ENCODE assay signal across 1 cellular context in the genomic region with DNA sequence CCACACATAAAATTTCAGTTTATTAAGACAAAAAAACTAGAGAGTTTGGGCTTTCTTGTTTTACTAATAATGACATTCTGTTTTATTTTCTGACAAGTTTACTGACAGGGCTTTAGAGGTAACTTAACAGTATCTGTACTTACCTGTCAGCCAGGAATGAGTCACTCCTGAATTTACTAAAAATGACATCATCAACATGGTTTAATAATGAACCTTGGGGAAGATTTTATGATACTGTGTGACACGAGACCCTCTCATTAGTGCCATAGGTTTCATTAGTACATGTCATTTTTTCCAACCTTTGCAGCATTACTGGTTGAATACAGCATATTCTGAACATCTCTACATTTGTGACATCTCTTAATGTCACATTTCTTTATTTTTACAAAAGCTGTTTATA.
TF ChIP-seq lines count a peak whose summit lies in the region.

No MANE protein-coding gene starts in this region.

TF ChIP-seq in GM12878, 131 proteins besides CTCF, POLR2A, EP300 and RAD21 (continued from another document and continues in another):
- TF ChIP-seq MXI1 (IDR thresholded peaks at IDR 0.05; ENCODE audit: low read depth, low read length) (no peak), CEBPB (IDR thresholded peaks at IDR 0.05; ENCODE audit: borderline replicate concordance in 1 of 2, low read depth in 2 of 2, low read length in 2 of 2) (peak in 1 of 2 experiments; percentile 68; a peak in 1 of 4 replicates), KAT2A (conservative IDR thresholded peaks at IDR 0.05; ENCODE audit: control insufficient read depth, low read depth, low read length) (no peak), PRDM15 (CRISPR knock-in tag; IDR thresholded peaks at IDR 0.05) (peak; percentile 71; the same call in 1 of the 2 replicates), NRF1 (conservative IDR thresholded peaks at IDR 0.05; ENCODE audit: low read depth, low read length) (no peak), BCLAF1 (IDR thresholded peaks at IDR 0.05) (no peak), ZBTB11 (CRISPR knock-in tag; IDR thresholded peaks at IDR 0.05) (no peak), TCF7 (IDR thresholded peaks at IDR 0.05; ENCODE audit: borderline replicate concordance) (peak; percentile 56; the same call in 1 of the 2 replicates), STAT3 (IDR thresholded peaks at IDR 0.05; ENCODE audit: low read depth, low read length) (peak; percentile 90; the same call in 1 of the 2 replicates), FOXM1 (IDR thresholded peaks at IDR 0.05; ENCODE audit: low read depth, low read length) (peak; percentile 96), RCOR1 (conservative IDR thresholded peaks at IDR 0.05; ENCODE audit: low read depth, low read length) (no peak), ASH2L (IDR thresholded peaks at IDR 0.05; ENCODE audit: borderline replicate concordance, low read depth) (no peak), ATF7 (IDR thresholded peaks at IDR 0.05; ENCODE audit: low read depth) (peak; percentile 100), MYC (IDR thresholded peaks at IDR 0.05; ENCODE audit: insufficient read depth, insufficient read length, insufficient replicate concordance, low read length, severe bottlenecking) (no peak), CREB1 (IDR thresholded peaks at IDR 0.05; ENCODE audit: low read depth) (peak; percentile 83), NFIC (IDR thresholded peaks at IDR 0.05; ENCODE audit: low read depth, low read length) (peak; percentile 97), PAX8 (IDR thresholded peaks at IDR 0.05) (0 out of 2 replicates have a peak, but pooled peaks have one; percentile 34)
- TF ChIP-seq, protein P1, sequence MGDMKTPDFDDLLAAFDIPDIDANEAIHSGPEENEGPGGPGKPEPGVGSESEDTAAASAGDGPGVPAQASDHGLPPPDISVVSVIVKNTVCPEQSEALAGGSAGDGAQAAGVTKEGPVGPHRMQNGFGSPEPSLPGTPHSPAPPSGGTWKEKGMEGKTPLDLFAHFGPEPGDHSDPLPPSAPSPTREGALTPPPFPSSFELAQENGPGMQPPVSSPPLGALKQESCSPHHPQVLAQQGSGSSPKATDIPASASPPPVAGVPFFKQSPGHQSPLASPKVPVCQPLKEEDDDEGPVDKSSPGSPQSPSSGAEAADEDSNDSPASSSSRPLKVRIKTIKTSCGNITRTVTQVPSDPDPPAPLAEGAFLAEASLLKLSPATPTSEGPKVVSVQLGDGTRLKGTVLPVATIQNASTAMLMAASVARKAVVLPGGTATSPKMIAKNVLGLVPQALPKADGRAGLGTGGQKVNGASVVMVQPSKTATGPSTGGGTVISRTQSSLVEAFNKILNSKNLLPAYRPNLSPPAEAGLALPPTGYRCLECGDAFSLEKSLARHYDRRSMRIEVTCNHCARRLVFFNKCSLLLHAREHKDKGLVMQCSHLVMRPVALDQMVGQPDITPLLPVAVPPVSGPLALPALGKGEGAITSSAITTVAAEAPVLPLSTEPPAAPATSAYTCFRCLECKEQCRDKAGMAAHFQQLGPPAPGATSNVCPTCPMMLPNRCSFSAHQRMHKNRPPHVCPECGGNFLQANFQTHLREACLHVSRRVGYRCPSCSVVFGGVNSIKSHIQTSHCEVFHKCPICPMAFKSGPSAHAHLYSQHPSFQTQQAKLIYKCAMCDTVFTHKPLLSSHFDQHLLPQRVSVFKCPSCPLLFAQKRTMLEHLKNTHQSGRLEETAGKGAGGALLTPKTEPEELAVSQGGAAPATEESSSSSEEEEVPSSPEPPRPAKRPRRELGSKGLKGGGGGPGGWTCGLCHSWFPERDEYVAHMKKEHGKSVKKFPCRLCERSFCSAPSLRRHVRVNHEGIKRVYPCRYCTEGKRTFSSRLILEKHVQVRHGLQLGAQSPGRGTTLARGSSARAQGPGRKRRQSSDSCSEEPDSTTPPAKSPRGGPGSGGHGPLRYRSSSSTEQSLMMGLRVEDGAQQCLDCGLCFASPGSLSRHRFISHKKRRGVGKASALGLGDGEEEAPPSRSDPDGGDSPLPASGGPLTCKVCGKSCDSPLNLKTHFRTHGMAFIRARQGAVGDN (IDR thresholded peaks at IDR 0.05) = peak; percentile 51
- TF ChIP-seq, protein P2, sequence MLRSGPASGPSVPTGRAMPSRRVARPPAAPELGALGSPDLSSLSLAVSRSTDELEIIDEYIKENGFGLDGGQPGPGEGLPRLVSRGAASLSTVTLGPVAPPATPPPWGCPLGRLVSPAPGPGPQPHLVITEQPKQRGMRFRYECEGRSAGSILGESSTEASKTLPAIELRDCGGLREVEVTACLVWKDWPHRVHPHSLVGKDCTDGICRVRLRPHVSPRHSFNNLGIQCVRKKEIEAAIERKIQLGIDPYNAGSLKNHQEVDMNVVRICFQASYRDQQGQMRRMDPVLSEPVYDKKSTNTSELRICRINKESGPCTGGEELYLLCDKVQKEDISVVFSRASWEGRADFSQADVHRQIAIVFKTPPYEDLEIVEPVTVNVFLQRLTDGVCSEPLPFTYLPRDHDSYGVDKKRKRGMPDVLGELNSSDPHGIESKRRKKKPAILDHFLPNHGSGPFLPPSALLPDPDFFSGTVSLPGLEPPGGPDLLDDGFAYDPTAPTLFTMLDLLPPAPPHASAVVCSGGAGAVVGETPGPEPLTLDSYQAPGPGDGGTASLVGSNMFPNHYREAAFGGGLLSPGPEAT (IDR thresholded peaks at IDR 0.05; ENCODE audit: low read depth) = peak; percentile 50; the same call in 1 of the 2 replicates
- TF ChIP-seq, protein P3, sequence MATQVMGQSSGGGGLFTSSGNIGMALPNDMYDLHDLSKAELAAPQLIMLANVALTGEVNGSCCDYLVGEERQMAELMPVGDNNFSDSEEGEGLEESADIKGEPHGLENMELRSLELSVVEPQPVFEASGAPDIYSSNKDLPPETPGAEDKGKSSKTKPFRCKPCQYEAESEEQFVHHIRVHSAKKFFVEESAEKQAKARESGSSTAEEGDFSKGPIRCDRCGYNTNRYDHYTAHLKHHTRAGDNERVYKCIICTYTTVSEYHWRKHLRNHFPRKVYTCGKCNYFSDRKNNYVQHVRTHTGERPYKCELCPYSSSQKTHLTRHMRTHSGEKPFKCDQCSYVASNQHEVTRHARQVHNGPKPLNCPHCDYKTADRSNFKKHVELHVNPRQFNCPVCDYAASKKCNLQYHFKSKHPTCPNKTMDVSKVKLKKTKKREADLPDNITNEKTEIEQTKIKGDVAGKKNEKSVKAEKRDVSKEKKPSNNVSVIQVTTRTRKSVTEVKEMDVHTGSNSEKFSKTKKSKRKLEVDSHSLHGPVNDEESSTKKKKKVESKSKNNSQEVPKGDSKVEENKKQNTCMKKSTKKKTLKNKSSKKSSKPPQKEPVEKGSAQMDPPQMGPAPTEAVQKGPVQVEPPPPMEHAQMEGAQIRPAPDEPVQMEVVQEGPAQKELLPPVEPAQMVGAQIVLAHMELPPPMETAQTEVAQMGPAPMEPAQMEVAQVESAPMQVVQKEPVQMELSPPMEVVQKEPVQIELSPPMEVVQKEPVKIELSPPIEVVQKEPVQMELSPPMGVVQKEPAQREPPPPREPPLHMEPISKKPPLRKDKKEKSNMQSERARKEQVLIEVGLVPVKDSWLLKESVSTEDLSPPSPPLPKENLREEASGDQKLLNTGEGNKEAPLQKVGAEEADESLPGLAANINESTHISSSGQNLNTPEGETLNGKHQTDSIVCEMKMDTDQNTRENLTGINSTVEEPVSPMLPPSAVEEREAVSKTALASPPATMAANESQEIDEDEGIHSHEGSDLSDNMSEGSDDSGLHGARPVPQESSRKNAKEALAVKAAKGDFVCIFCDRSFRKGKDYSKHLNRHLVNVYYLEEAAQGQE (IDR thresholded peaks at IDR 0.05; ENCODE audit: low read depth, low read length) = no peak
- TF ChIP-seq, protein P4, sequence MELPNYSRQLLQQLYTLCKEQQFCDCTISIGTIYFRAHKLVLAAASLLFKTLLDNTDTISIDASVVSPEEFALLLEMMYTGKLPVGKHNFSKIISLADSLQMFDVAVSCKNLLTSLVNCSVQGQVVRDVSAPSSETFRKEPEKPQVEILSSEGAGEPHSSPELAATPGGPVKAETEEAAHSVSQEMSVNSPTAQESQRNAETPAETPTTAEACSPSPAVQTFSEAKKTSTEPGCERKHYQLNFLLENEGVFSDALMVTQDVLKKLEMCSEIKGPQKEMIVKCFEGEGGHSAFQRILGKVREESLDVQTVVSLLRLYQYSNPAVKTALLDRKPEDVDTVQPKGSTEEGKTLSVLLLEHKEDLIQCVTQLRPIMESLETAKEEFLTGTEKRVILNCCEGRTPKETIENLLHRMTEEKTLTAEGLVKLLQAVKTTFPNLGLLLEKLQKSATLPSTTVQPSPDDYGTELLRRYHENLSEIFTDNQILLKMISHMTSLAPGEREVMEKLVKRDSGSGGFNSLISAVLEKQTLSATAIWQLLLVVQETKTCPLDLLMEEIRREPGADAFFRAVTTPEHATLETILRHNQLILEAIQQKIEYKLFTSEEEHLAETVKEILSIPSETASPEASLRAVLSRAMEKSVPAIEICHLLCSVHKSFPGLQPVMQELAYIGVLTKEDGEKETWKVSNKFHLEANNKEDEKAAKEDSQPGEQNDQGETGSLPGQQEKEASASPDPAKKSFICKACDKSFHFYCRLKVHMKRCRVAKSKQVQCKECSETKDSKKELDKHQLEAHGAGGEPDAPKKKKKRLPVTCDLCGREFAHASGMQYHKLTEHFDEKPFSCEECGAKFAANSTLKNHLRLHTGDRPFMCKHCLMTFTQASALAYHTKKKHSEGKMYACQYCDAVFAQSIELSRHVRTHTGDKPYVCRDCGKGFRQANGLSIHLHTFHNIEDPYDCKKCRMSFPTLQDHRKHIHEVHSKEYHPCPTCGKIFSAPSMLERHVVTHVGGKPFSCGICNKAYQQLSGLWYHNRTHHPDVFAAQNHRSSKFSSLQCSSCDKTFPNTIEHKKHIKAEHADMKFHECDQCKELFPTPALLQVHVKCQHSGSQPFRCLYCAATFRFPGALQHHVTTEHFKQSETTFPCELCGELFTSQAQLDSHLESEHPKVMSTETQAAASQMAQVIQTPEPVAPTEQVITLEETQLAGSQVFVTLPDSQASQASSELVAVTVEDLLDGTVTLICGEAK (IDR thresholded peaks at IDR 0.05; ENCODE audit: borderline replicate concordance) = no peak
- TF ChIP-seq, protein P5, sequence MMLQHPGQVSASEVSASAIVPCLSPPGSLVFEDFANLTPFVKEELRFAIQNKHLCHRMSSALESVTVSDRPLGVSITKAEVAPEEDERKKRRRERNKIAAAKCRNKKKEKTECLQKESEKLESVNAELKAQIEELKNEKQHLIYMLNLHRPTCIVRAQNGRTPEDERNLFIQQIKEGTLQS (IDR thresholded peaks at IDR 0.05; ENCODE audit: borderline replicate concordance, extremely low read depth, low read depth, low read length) = no peak
